Comparison of ENCODE assay signal across 8 cellular contexts in genomic region chrX:49919617-49920016, GRCh38. TPM values are rescaled to one million over a fixed set of nuclear protein-coding genes. Genes with fewer than 3 reads are reported as not detected.
DNase-seq lines count a peak whose midpoint lies in the region; ATAC-seq and TF ChIP-seq lines count a peak whose summit lies in the region.

No MANE protein-coding gene starts in this region.

- TF ChIP-seq CTCF in GM12865 (IDR thresholded peaks at IDR 0.05; ENCODE audit: insufficient read depth, low read depth, low read length, missing control alignments) (peak; percentile 67), Peyer's patch (IDR thresholded peaks at IDR 0.05) (peak; percentile 45 to 66 (median 52)), choroid plexus epithelial cell (conservative IDR thresholded peaks at IDR 0.05; ENCODE audit: low read depth, low read length) (peak; percentile 82)

- TF ChIP-seq POLR2A in Peyer's patch (IDR thresholded peaks at IDR 0.05) = no peak

- H3K36me3 Mint-ChIP-seq in memory B cell = no peaks in the 10 kb centered on the region

- H3K4me1 Mint-ChIP-seq in memory B cell = peaks cover 3% of the 10 kb centered on the region

- no peak overlapping the region for H3K27ac Mint-ChIP-seq in memory B cell

- H3K9me3 ChIP-seq in Peyer's patch = peaks cover 0 to 4% (median 0%) of the 10 kb centered on the region in 4 donors

- H3K9me3 Mint-ChIP-seq in memory B cell = no peaks in the 10 kb centered on the region

- no peak overlapping the region for H3K4me3 ChIP-seq in GM12865 (ENCODE audit: low read depth, low read length)
- no peak overlapping the region for H3K4me3 ChIP-seq in Peyer's patch
- no peak overlapping the region for H3K4me3 ChIP-seq in choroid plexus epithelial cell (ENCODE audit: low read depth, low read length)

- DNase-seq in AG08395 (ENCODE audit: low spot score) (peak; percentile 19), GM12865 (ENCODE audit: low read depth) (peak; percentile 14), Peyer's patch (peak in 2 of 3 donors; percentile 33 to 62), choroid plexus epithelial cell (ENCODE audit: low read depth) (peak; percentile 85), memory B cell (ENCODE audit: low spot score in 2 of 2) (peak; percentile 15 to 40), middle frontal gyrus (ENCODE audit: extremely low spot score, low spot score) (no peak)

- H3K27me3 ChIP-seq in Peyer's patch = no peaks in the 10 kb centered on the region

- H3K36me3 ChIP-seq in Peyer's patch = no peaks in the 10 kb centered on the region

- no peaks in the 10 kb centered on the region for H3K27me3 Mint-ChIP-seq in memory B cell

- no peak overlapping the region for H3K4me3 Mint-ChIP-seq in memory B cell

- no peak overlapping the region for H3K27ac ChIP-seq in Peyer's patch

- no peaks in the 10 kb centered on the region for H3K4me1 ChIP-seq in Peyer's patch

- no peak for ATAC-seq in memory B cell (ENCODE audit: low read depth)
- no peak for ATAC-seq in HG03460 (IDR thresholded peaks at IDR 0.05; ENCODE audit: unreplicated experiment)
- ATAC-seq in GM21786 (IDR thresholded peaks at IDR 0.05; ENCODE audit: unreplicated experiment) = no peak

RNA-seq across cellular contexts. Expression of gene CLCN5, which starts 2.8 kb away (rescaled TPM):
- 10 to 100 TPM in 3 of 4 donors, 1 to 10 TPM in 1; 2.5 to 20.3 (median 17.2) TPM for total RNA-seq in Peyer's patch

RNA-seq across cellular contexts. Expression of gene USP27X, which starts 40.3 kb away (rescaled TPM):
- total RNA-seq in Peyer's patch = 1 to 10 TPM; 1.2 to 2.5 (median 2.2) TPM
